In the genomic region with DNA sequence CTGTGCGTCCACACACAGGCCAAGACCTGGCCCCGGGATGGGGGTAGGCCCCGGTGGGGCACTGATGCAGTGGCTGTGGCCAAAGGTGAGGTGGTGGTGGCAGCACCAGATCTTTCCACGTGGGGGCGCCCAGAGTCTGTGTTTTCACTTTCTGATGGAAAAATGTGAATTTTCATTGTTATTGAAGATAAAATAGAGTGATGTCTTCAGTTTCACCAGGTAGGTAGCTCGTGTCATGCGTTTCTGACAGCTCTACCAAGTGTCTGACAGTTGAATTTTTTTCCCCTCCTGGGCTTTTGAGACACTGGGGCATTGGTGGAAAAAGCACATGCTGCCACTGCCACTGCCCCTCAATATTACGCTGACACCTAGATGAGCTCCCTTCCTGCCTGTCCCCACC, we compare ENCODE assay signal across 8 cellular contexts. TPM values are rescaled to one million over a fixed set of nuclear protein-coding genes. Genes with fewer than 3 reads are reported as not detected.
DNase-seq lines count a peak whose midpoint lies in the region; TF ChIP-seq lines count a peak whose summit lies in the region.

No MANE protein-coding gene starts in this region.

- DNase-seq in NCI-H1417 (lab: John Stamatoyannopoulos, UW) (peak; percentile 19 to 50 (median 30)), NCI-H1417 treated with DMSO at 0.1 percent for 48 hours (lab: John Stamatoyannopoulos, UW) (no peak), NB4 (ENCODE audit: low read depth) (peak; percentile 46), ecto neural progenitor cell (ENCODE audit: low spot score) (peak; percentile 76), myocyte (ENCODE audit: low read depth) (peak; percentile 38), NCI-H524 treated with DMSO at 0.1 percent for 48 hours (lab: John Stamatoyannopoulos, UW) (no peak)
- DNase-seq in activated CD4-positive, alpha-beta T cell treated with anti-CD3 and anti-CD28 coated beads, Interleukin-2, amount 50 U/mL, for 48 hours = peak; percentile 76 to 79
- peak; percentile 24 to 34 for DNase-seq in stimulated activated CD8-positive, alpha-beta memory T cell treated with anti-CD3 and anti-CD28 coated beads, Interleukin-7, amount 100 ng/mL, for 48 hours (ENCODE audit: extremely low read depth in 1 of 2, low read depth in 1 of 2)

- peak; percentile 65 for TF ChIP-seq CTCF in NB4 (IDR thresholded peaks at IDR 0.05; ENCODE audit: low read depth, low read length)

- H3K4me3 ChIP-seq in NB4 (ENCODE audit: low read depth, low read length) = no peak overlapping the region

- TF ChIP-seq POLR2A in NB4 (IDR thresholded peaks at IDR 0.05; ENCODE audit: extremely low read depth, insufficient read length) = no peak

RNA-seq across cellular contexts. Expression of gene MAGOH, which starts 40.0 kb away (rescaled TPM):
- total RNA-seq in myocyte = 21.7 and 29.3 TPM in 2 replicates
- polyA plus RNA-seq in myocyte (2012) = 57.4 TPM

RNA-seq across cellular contexts. Expression of gene LRP8, which starts 49.6 kb away (rescaled TPM):
- total RNA-seq in myocyte = 11.4 and 38.0 TPM in 2 replicates
- 11.1 TPM for polyA plus RNA-seq in myocyte (2012)

RNA-seq across cellular contexts. Expression of gene CZIB, which starts 57.9 kb away (rescaled TPM):
- 54.2 and 56.9 TPM in 2 replicates for total RNA-seq in myocyte
- 59.7 TPM for polyA plus RNA-seq in myocyte (2012)

Comparison
In these comparisons a context has a peak if more than half of its experiments do, and no peak if none do; other contexts are left out.
1. DNase-seq: peak in NCI-H1417 (3 of 3), NB4 (single experiment), activated CD4-positive, alpha-beta T cell treated with anti-CD3 and anti-CD28 coated beads, Interleukin-2, amount 50 U/mL, for 48 hours (2 of 2), ecto neural progenitor cell (single experiment), myocyte (single experiment) and stimulated activated CD8-positive, alpha-beta memory T cell treated with anti-CD3 and anti-CD28 coated beads, Interleukin-7, amount 100 ng/mL, for 48 hours (2 of 2); none in NCI-H1417 treated with DMSO at 0.1 percent for 48 hours (single experiment) and NCI-H524 treated with DMSO at 0.1 percent for 48 hours (single experiment).